Comparison of ENCODE assay signal across 8 cellular contexts in the genomic region with DNA sequence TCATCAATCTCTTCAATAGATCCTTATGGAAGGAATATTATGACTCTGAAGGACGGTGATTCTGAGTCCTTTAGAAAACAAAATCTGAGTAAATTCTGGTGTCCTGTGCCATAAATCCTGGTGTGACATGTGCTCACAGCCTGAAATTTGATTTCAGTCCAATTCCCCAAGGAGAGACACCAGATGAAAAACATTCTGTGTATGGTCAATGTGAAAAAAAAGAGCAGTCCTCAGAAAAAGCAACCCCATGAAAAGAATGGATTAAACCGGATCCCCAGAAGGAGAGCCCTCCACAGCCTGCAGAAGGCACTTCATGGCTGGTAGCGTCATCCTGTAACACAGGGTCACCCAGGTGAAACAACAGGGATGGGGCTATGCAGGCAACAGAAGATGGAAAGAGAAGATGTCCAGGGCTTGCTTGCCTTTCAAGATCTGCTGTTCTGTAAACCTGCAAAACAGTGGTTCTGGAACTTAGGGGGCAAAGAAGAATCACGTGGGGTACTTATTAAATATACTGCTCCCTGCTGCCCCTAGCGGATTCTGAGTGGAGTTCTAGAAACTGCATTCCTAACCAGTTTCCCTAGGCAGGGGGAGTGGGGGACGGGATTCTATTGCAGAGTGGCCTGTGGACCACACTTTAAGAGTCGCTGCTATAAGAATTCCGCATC.
DNase-seq lines count a peak whose midpoint lies in the region; ATAC-seq and TF ChIP-seq lines count a peak whose summit lies in the region.

No MANE protein-coding gene starts in this region.

- no peaks in the 10 kb centered on the region for H3K36me3 ChIP-seq in neural cell (ENCODE audit: insufficient read depth, low read length)

- peaks cover 28% of the 10 kb centered on the region for H3K36me3 Mint-ChIP-seq in WTC11

- no peak overlapping the region for H3K27ac ChIP-seq in neural cell (ENCODE audit: low read length)

- H3F3A ChIP-seq in neural cell (ENCODE audit: insufficient read depth, low read length, poor library complexity, severe bottlenecking): no peaks in the 10 kb centered on the region

- H3K9me2 ChIP-seq in neural cell (ENCODE audit: insufficient read depth, low read length): no peaks in the 10 kb centered on the region

- peaks cover 12% of the 10 kb centered on the region for H3K4me1 Mint-ChIP-seq in WTC11

- CTCF ChIA-PET in WTC11 (lab: Charles Lee): interaction anchor here (0.7 to 1.4 kb wide), 9 partner anchors 12 to 125 kb away, joined by 3 to 10 read pairs (median 5); no protein-coding TSS in a partner anchor

- no peaks in the 10 kb centered on the region for H4K20me1 ChIP-seq in neural cell (ENCODE audit: insufficient read depth)

- peaks cover 3% of the 10 kb centered on the region; the same call in 1 of the 2 replicates for H3K27me3 Mint-ChIP-seq in WTC11 (ENCODE audit: low read depth)

- no peaks in the 10 kb centered on the region for H3K79me2 ChIP-seq in neural cell (replicated peaks; ENCODE audit: insufficient read depth, low read length)

- POLR2A ChIA-PET in WTC11 (lab: Charles Lee): no interaction called here

- H3K9me3 ChIP-seq in neural cell (ENCODE audit: low read length): no peaks in the 10 kb centered on the region

- no peak for TF ChIP-seq RAD21 in neural cell (conservative IDR thresholded peaks at IDR 0.05)

- peaks cover 36% of the 10 kb centered on the region for H3K9me3 Mint-ChIP-seq in WTC11

- ATAC-seq in GM21515 (IDR thresholded peaks at IDR 0.05; ENCODE audit: unreplicated experiment): peak; percentile 71
- peak; percentile 98 for ATAC-seq in WTC11
- ATAC-seq in HG03469 (IDR thresholded peaks at IDR 0.05; ENCODE audit: unreplicated experiment): no peak
- ATAC-seq in GM18520 (IDR thresholded peaks at IDR 0.05; ENCODE audit: unreplicated experiment): no peak

- H2AFZ ChIP-seq in neural cell (ENCODE audit: low read depth, low read length): no peak overlapping the region

- peaks cover 5% of the 10 kb centered on the region for H3K27me3 ChIP-seq in neural cell (ENCODE audit: insufficient read depth, low read depth, low read length)

- peak overlapping the region; percentile 43 for H3K4me3 Mint-ChIP-seq in WTC11

- H3K4me2 ChIP-seq in neural cell (ENCODE audit: low read length): no peak overlapping the region

- no peak overlapping the region for H3K9ac ChIP-seq in neural cell (ENCODE audit: low read length)

- H3K4me3 ChIP-seq in fibroblast of pulmonary artery (replicated peaks; ENCODE audit: low read depth, low read length) (no peak overlapping the region), neural cell (ENCODE audit: low read length) (no peak overlapping the region)

- DNase-seq in EL (peak; percentile 18), WTC11 (ENCODE audit: low spot score) (peak; percentile 62), fibroblast of pulmonary artery (ENCODE audit: low read depth) (peak; percentile 10)

- peak; percentile 57 for TF ChIP-seq CTCF in LNCAP (IDR thresholded peaks at IDR 0.05)
- TF ChIP-seq CTCF in WTC11 (IDR thresholded peaks at IDR 0.05): peak; percentile 65
- TF ChIP-seq CTCF in fibroblast of pulmonary artery (IDR thresholded peaks at IDR 0.05; ENCODE audit: low read length, missing control alignments): peak; percentile 54
- TF ChIP-seq CTCF in neural cell (IDR thresholded peaks at IDR 0.05; ENCODE audit: poor library complexity, severe bottlenecking): peak; percentile 40

- no peak for TF ChIP-seq EP300 in neural cell (conservative IDR thresholded peaks at IDR 0.05; ENCODE audit: poor library complexity, severe bottlenecking)

- H3K27ac Mint-ChIP-seq in WTC11: peak overlapping the region; percentile 51; the same call in 1 of the 2 replicates

TF ChIP-seq in WTC11, 78 proteins besides CTCF, POLR2A, EP300 and RAD21:
- no peak for TF ChIP-seq NFATC4 (CRISPR knock-in tag; IDR thresholded peaks at IDR 0.05)
- TF ChIP-seq, protein P1, sequence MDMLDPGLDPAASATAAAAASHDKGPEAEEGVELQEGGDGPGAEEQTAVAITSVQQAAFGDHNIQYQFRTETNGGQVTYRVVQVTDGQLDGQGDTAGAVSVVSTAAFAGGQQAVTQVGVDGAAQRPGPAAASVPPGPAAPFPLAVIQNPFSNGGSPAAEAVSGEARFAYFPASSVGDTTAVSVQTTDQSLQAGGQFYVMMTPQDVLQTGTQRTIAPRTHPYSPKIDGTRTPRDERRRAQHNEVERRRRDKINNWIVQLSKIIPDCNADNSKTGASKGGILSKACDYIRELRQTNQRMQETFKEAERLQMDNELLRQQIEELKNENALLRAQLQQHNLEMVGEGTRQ (CRISPR knock-in tag; IDR thresholded peaks at IDR 0.05): peak; percentile 86
- TF ChIP-seq, protein P2, sequence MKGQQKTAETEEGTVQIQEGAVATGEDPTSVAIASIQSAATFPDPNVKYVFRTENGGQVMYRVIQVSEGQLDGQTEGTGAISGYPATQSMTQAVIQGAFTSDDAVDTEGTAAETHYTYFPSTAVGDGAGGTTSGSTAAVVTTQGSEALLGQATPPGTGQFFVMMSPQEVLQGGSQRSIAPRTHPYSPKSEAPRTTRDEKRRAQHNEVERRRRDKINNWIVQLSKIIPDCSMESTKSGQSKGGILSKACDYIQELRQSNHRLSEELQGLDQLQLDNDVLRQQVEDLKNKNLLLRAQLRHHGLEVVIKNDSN (CRISPR knock-in tag; IDR thresholded peaks at IDR 0.05): peak; percentile 82
- TF ChIP-seq, protein P3, sequence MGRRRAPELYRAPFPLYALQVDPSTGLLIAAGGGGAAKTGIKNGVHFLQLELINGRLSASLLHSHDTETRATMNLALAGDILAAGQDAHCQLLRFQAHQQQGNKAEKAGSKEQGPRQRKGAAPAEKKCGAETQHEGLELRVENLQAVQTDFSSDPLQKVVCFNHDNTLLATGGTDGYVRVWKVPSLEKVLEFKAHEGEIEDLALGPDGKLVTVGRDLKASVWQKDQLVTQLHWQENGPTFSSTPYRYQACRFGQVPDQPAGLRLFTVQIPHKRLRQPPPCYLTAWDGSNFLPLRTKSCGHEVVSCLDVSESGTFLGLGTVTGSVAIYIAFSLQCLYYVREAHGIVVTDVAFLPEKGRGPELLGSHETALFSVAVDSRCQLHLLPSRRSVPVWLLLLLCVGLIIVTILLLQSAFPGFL (CRISPR knock-in tag; IDR thresholded peaks at IDR 0.05; ENCODE audit: borderline replicate concordance): no peak

TF ChIP-seq in neural cell, 6 proteins besides CTCF, POLR2A, EP300 and RAD21:
- TF ChIP-seq POLR2AphosphoS5 (IDR thresholded peaks at IDR 0.05) (no peak), TAF1 (IDR thresholded peaks at IDR 0.05; ENCODE audit: low read depth) (no peak), SMC3 (conservative IDR thresholded peaks at IDR 0.05; ENCODE audit: poor library complexity) (no peak), MXI1 (conservative IDR thresholded peaks at IDR 0.05; ENCODE audit: poor library complexity, severe bottlenecking) (no peak), EZH2 (IDR thresholded peaks at IDR 0.05; ENCODE audit: borderline replicate concordance, insufficient read depth, low read length, poor library complexity, severe bottlenecking) (no peak)
- TF ChIP-seq, protein P4, sequence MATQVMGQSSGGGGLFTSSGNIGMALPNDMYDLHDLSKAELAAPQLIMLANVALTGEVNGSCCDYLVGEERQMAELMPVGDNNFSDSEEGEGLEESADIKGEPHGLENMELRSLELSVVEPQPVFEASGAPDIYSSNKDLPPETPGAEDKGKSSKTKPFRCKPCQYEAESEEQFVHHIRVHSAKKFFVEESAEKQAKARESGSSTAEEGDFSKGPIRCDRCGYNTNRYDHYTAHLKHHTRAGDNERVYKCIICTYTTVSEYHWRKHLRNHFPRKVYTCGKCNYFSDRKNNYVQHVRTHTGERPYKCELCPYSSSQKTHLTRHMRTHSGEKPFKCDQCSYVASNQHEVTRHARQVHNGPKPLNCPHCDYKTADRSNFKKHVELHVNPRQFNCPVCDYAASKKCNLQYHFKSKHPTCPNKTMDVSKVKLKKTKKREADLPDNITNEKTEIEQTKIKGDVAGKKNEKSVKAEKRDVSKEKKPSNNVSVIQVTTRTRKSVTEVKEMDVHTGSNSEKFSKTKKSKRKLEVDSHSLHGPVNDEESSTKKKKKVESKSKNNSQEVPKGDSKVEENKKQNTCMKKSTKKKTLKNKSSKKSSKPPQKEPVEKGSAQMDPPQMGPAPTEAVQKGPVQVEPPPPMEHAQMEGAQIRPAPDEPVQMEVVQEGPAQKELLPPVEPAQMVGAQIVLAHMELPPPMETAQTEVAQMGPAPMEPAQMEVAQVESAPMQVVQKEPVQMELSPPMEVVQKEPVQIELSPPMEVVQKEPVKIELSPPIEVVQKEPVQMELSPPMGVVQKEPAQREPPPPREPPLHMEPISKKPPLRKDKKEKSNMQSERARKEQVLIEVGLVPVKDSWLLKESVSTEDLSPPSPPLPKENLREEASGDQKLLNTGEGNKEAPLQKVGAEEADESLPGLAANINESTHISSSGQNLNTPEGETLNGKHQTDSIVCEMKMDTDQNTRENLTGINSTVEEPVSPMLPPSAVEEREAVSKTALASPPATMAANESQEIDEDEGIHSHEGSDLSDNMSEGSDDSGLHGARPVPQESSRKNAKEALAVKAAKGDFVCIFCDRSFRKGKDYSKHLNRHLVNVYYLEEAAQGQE (IDR thresholded peaks at IDR 0.05; ENCODE audit: borderline replicate concordance): no peak

Comparison
In these comparisons a context has a peak if more than half of its experiments do, and no peak if none do; other contexts are left out.
1. DNase-seq: peak in every context shown above with its lines; median percentile 62 in WTC11; 18 in EL; 10 in fibroblast of pulmonary artery.
2. ATAC-seq: peak in GM21515 (single experiment) and WTC11 (single experiment); none in HG03469 (single experiment) and GM18520 (single experiment).
3. Peak in every context shown above with its lines, with median percentiles within 50 percentile points of each other: CTCF ChIP-seq.